1 cellular context compared by ENCODE assay signal in genomic region chr12:10363922-10364838, GRCh38.
TF ChIP-seq lines count a peak whose summit lies in the region.

No MANE protein-coding gene starts in this region.

TF ChIP-seq in K562, 482 proteins besides CTCF, POLR2A, EP300 and RAD21 (continued from another document and continues in another):
- TF ChIP-seq, protein P1, sequence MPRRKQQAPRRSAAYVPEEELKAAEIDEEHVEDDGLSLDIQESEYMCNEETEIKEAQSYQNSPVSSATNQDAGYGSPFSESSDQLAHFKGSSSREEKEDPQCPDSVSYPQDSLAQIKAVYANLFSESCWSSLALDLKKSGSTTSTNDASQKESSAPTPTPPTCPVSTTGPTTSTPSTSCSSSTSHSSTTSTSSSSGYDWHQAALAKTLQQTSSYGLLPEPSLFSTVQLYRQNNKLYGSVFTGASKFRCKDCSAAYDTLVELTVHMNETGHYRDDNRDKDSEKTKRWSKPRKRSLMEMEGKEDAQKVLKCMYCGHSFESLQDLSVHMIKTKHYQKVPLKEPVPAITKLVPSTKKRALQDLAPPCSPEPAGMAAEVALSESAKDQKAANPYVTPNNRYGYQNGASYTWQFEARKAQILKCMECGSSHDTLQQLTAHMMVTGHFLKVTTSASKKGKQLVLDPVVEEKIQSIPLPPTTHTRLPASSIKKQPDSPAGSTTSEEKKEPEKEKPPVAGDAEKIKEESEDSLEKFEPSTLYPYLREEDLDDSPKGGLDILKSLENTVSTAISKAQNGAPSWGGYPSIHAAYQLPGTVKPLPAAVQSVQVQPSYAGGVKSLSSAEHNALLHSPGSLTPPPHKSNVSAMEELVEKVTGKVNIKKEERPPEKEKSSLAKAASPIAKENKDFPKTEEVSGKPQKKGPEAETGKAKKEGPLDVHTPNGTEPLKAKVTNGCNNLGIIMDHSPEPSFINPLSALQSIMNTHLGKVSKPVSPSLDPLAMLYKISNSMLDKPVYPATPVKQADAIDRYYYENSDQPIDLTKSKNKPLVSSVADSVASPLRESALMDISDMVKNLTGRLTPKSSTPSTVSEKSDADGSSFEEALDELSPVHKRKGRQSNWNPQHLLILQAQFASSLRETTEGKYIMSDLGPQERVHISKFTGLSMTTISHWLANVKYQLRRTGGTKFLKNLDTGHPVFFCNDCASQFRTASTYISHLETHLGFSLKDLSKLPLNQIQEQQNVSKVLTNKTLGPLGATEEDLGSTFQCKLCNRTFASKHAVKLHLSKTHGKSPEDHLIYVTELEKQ (CRISPR knock-in tag; IDR thresholded peaks at IDR 0.05): no peak
- TF ChIP-seq, protein P2, sequence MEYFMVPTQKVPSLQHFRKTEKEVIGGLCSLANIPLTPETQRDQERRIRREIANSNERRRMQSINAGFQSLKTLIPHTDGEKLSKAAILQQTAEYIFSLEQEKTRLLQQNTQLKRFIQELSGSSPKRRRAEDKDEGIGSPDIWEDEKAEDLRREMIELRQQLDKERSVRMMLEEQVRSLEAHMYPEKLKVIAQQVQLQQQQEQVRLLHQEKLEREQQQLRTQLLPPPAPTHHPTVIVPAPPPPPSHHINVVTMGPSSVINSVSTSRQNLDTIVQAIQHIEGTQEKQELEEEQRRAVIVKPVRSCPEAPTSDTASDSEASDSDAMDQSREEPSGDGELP (CRISPR knock-in tag; IDR thresholded peaks at IDR 0.05; ENCODE audit: borderline replicate concordance): peak; percentile 87
- TF ChIP-seq DPF2 (IDR thresholded peaks at IDR 0.05) (no peak), HLTF (IDR thresholded peaks at IDR 0.05) (no peak), SAP30 (IDR thresholded peaks at IDR 0.05; ENCODE audit: borderline replicate concordance, insufficient read depth, low read depth, low read length, poor library complexity, severe bottlenecking) (no peak), ZNF551 (CRISPR knock-in tag; IDR thresholded peaks at IDR 0.05) (no peak), GTF2A2 (tag; IDR thresholded peaks at IDR 0.05) (no peak), KDM1A (IDR thresholded peaks at IDR 0.05) (no peak), CEBPZ (IDR thresholded peaks at IDR 0.05; ENCODE audit: borderline replicate concordance, low read depth, low read length) (no peak), CSDE1 (IDR thresholded peaks at IDR 0.05) (no peak), KDM4B (IDR thresholded peaks at IDR 0.05; ENCODE audit: borderline replicate concordance in 2 of 2, low read depth in 1 of 2) (no peak), DIDO1 (tag; IDR thresholded peaks at IDR 0.05; ENCODE audit: low read depth) (no peak), NFE2L1 (tag; IDR thresholded peaks at IDR 0.05; ENCODE audit: borderline replicate concordance, low read depth) (no peak), SMARCC2 (IDR thresholded peaks at IDR 0.05; ENCODE audit: low read depth) (no peak), NFE2 (IDR thresholded peaks at IDR 0.05; ENCODE audit: low read depth) (no peak), PHF8 (IDR thresholded peaks at IDR 0.05; ENCODE audit: borderline replicate concordance, low read length) (peak; percentile 45; the same call in 1 of the 2 replicates), FOXK2 (conservative IDR thresholded peaks at IDR 0.05 in 1 of 2, IDR thresholded peaks at IDR 0.05 in 1 of 2; ENCODE audit: low read depth in 2 of 2) (no peak), NR2F6 (CRISPR knock-in tag; IDR thresholded peaks at IDR 0.05) (no peak), MLLT1 (IDR thresholded peaks at IDR 0.05) (no peak), MBD2 (IDR thresholded peaks at IDR 0.05; ENCODE audit: borderline replicate concordance, low read depth) (no peak), RBFOX2 (IDR thresholded peaks at IDR 0.05; ENCODE audit: low read depth, low read length) (peak; percentile 40; the same call in 1 of the 2 replicates), ZNF140 (CRISPR knock-in tag; IDR thresholded peaks at IDR 0.05) (no peak), FOXP4 (CRISPR knock-in tag; IDR thresholded peaks at IDR 0.05; ENCODE audit: borderline replicate concordance) (no peak), ZNF143 (CRISPR knock-in tag; IDR thresholded peaks at IDR 0.05) (no peak), ZNF764 (CRISPR knock-in tag; IDR thresholded peaks at IDR 0.05; ENCODE audit: low read depth) (no peak), GATA2 (CRISPR knock-in tag; IDR thresholded peaks at IDR 0.05) (no peak), GTF2E2 (tag; IDR thresholded peaks at IDR 0.05) (no peak), NR3C1 (CRISPR knock-in tag; IDR thresholded peaks at IDR 0.05) (no peak), DACH1 (IDR thresholded peaks at IDR 0.05; ENCODE audit: partially characterized antibody) (no peak), ZNF431 (CRISPR knock-in tag; IDR thresholded peaks at IDR 0.05) (no peak), HNRNPLL (IDR thresholded peaks at IDR 0.05; ENCODE audit: low read depth, low read length, poor library complexity, severe bottlenecking) (no peak), FOXJ3 (CRISPR knock-in tag; IDR thresholded peaks at IDR 0.05) (no peak), JUND (IDR thresholded peaks at IDR 0.05; ENCODE audit: borderline replicate concordance, low read depth, low read length) (no peak), JUND (tag; IDR thresholded peaks at IDR 0.05; ENCODE audit: borderline replicate concordance, low read depth, low read length) (no peak), SP2 (IDR thresholded peaks at IDR 0.05; ENCODE audit: extremely low read depth, low read depth, low read length, poor library complexity, severe bottlenecking) (no peak), HINFP (tag; conservative IDR thresholded peaks at IDR 0.05; ENCODE audit: low read depth) (no peak), NRF1 (conservative IDR thresholded peaks at IDR 0.05 in 1 of 2, IDR thresholded peaks at IDR 0.05 in 1 of 2) (no peak), ETV6 (IDR thresholded peaks at IDR 0.05; ENCODE audit: borderline replicate concordance in 1 of 2, low read depth in 2 of 2, low read length in 1 of 2) (no peak), ETV6 (CRISPR knock-in tag; IDR thresholded peaks at IDR 0.05; ENCODE audit: borderline replicate concordance) (no peak), MECOM (CRISPR knock-in tag; IDR thresholded peaks at IDR 0.05) (no peak), JUN (IDR thresholded peaks at IDR 0.05; ENCODE audit: borderline replicate concordance, low read depth, low read length) (no peak), JUN (CRISPR knock-in tag; IDR thresholded peaks at IDR 0.05; ENCODE audit: borderline replicate concordance) (no peak), SUPT5H (IDR thresholded peaks at IDR 0.05) (peak; percentile 28), ZFPM2 (CRISPR knock-in tag; IDR thresholded peaks at IDR 0.05) (no peak), KLF13 (tag; IDR thresholded peaks at IDR 0.05; ENCODE audit: borderline replicate concordance, low read depth) (no peak), SMAD4 (CRISPR knock-in tag; conservative IDR thresholded peaks at IDR 0.05) (no peak), EWSR1 (IDR thresholded peaks at IDR 0.05; ENCODE audit: borderline replicate concordance, low read depth, partially characterized antibody) (no peak), ZNF23 (CRISPR knock-in tag; IDR thresholded peaks at IDR 0.05) (no peak), MYC (IDR thresholded peaks at IDR 0.05; ENCODE audit: low read depth, low read length) (peak; percentile 12; the same call in 1 of the 2 replicates), MYC (CRISPR knock-in tag; IDR thresholded peaks at IDR 0.05; ENCODE audit: borderline replicate concordance, low read depth) (no peak), NCOA2 (IDR thresholded peaks at IDR 0.05; ENCODE audit: partially characterized antibody in 2 of 2) (no peak), HOMEZ (CRISPR knock-in tag; IDR thresholded peaks at IDR 0.05) (no peak)
- TF ChIP-seq, protein P3, sequence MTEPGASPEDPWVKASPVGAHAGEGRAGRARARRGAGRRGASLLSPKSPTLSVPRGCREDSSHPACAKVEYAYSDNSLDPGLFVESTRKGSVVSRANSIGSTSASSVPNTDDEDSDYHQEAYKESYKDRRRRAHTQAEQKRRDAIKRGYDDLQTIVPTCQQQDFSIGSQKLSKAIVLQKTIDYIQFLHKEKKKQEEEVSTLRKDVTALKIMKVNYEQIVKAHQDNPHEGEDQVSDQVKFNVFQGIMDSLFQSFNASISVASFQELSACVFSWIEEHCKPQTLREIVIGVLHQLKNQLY (CRISPR knock-in tag; conservative IDR thresholded peaks at IDR 0.05): no peak
